In the genomic region with DNA sequence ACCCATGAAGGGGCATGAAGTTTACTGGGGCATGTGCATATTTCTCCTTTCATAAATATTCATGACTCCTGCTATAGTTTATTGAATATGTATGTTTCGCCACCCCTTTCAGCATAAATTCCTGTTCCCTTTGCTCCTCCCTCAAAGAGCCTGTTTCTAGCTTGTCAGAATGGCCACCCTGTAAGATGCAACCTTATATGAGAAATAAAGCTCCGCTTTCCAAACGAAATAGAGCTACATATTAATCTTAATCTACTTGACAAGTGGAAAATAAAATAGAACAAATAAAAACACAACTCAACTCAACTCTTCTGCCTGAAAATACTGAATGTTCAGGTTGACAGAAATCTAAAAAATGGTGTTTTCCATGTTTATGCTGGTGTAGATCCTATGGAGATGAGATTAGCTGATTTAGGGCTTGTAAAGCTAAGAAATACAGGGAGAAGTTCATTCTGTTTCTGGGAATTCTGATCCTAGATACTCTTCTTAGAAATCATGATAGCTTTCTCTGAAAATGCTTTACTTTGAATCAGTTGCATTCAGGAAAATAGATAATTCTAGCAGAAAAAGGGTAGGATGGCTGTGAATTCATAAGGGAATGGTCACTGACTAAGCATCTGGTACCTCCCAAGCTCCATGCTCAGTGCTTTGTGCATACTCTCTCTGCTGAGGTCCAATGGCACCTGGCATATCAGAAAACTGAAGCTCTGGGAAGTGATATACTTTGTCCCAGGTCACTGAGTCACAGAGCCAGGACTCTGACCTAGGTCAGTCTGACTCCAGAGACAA, we compare ENCODE assay signal across 1 cellular context.
A peak's percentile ranks its signal among the peaks of the same experiment; 100 is the strongest.
TF ChIP-seq lines count a peak whose summit lies in the region.

No MANE protein-coding gene starts in this region.

TF ChIP-seq in K562, 482 proteins besides CTCF, POLR2A, EP300 and RAD21 (continued from another document and continues in another):
- TF ChIP-seq, protein P1, sequence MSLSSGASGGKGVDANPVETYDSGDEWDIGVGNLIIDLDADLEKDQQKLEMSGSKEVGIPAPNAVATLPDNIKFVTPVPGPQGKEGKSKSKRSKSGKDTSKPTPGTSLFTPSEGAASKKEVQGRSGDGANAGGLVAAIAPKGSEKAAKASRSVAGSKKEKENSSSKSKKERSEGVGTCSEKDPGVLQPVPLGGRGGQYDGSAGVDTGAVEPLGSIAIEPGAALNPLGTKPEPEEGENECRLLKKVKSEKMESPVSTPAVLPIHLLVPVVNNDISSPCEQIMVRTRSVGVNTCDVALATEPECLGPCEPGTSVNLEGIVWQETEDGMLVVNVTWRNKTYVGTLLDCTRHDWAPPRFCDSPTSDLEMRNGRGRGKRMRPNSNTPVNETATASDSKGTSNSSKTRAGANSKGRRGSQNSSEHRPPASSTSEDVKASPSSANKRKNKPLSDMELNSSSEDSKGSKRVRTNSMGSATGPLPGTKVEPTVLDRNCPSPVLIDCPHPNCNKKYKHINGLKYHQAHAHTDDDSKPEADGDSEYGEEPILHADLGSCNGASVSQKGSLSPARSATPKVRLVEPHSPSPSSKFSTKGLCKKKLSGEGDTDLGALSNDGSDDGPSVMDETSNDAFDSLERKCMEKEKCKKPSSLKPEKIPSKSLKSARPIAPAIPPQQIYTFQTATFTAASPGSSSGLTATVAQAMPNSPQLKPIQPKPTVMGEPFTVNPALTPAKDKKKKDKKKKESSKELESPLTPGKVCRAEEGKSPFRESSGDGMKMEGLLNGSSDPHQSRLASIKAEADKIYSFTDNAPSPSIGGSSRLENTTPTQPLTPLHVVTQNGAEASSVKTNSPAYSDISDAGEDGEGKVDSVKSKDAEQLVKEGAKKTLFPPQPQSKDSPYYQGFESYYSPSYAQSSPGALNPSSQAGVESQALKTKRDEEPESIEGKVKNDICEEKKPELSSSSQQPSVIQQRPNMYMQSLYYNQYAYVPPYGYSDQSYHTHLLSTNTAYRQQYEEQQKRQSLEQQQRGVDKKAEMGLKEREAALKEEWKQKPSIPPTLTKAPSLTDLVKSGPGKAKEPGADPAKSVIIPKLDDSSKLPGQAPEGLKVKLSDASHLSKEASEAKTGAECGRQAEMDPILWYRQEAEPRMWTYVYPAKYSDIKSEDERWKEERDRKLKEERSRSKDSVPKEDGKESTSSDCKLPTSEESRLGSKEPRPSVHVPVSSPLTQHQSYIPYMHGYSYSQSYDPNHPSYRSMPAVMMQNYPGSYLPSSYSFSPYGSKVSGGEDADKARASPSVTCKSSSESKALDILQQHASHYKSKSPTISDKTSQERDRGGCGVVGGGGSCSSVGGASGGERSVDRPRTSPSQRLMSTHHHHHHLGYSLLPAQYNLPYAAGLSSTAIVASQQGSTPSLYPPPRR (CRISPR knock-in tag; IDR thresholded peaks at IDR 0.05; ENCODE audit: borderline replicate concordance), result no peak
- TF ChIP-seq DMBX1 (CRISPR knock-in tag; IDR thresholded peaks at IDR 0.05; ENCODE audit: borderline replicate concordance) (0 out of 2 replicates have a peak, but pooled peaks have one; percentile 17), CHD1 (IDR thresholded peaks at IDR 0.05; ENCODE audit: low read length) (no peak), SRSF3 (IDR thresholded peaks at IDR 0.05; ENCODE audit: insufficient read depth, low read length) (no peak), ZNF347 (CRISPR knock-in tag; IDR thresholded peaks at IDR 0.05; ENCODE audit: low read depth) (no peak), ZNF76 (CRISPR knock-in tag; IDR thresholded peaks at IDR 0.05; ENCODE audit: borderline replicate concordance) (no peak), PHF21A (IDR thresholded peaks at IDR 0.05; ENCODE audit: borderline replicate concordance, low read depth) (no peak), PHB (CRISPR knock-in tag; IDR thresholded peaks at IDR 0.05) (no peak), MTA1 (IDR thresholded peaks at IDR 0.05; ENCODE audit: borderline replicate concordance) (0 out of 2 replicates have a peak, but pooled peaks have one; percentile 7), EP400 (IDR thresholded peaks at IDR 0.05) (peak; percentile 55), SMAD4 (CRISPR knock-in tag; conservative IDR thresholded peaks at IDR 0.05) (peak; percentile 32; the same call in 1 of the 2 replicates), KAT2B (IDR thresholded peaks at IDR 0.05; ENCODE audit: low read depth, low read length) (no peak), LEF1 (IDR thresholded peaks at IDR 0.05) (peak; percentile 17), SMAD3 (CRISPR knock-in tag; conservative IDR thresholded peaks at IDR 0.05) (no peak), HOXB6 (CRISPR knock-in tag; IDR thresholded peaks at IDR 0.05; ENCODE audit: borderline replicate concordance) (no peak), SOX6 (IDR thresholded peaks at IDR 0.05) (peak; percentile 56; the same call in 1 of the 2 replicates), NCOA2 (IDR thresholded peaks at IDR 0.05; ENCODE audit: partially characterized antibody in 2 of 2) (no peak), HNRNPL (IDR thresholded peaks at IDR 0.05; ENCODE audit: low read depth, low read length) (no peak), ZNF175 (CRISPR knock-in tag; IDR thresholded peaks at IDR 0.05; ENCODE audit: low read depth) (peak; percentile 66; the same call in 1 of the 2 replicates), CTBP1 (IDR thresholded peaks at IDR 0.05; ENCODE audit: borderline replicate concordance) (peak; percentile 31), ETV6 (IDR thresholded peaks at IDR 0.05; ENCODE audit: borderline replicate concordance in 1 of 2, low read depth in 2 of 2, low read length in 1 of 2) (no peak), ETV6 (CRISPR knock-in tag; IDR thresholded peaks at IDR 0.05; ENCODE audit: borderline replicate concordance) (no peak), ZNF778 (CRISPR knock-in tag; IDR thresholded peaks at IDR 0.05) (no peak), POLR2H (tag; IDR thresholded peaks at IDR 0.05; ENCODE audit: low read depth) (peak; percentile 20; the same call in 1 of the 2 replicates), TBL1XR1 (IDR thresholded peaks at IDR 0.05; ENCODE audit: low read length in 2 of 2) (peak in 1 of 2 experiments; percentile 68; a peak in 1 of 4 replicates), NFE2 (IDR thresholded peaks at IDR 0.05; ENCODE audit: low read depth) (no peak), KLF10 (CRISPR knock-in tag; IDR thresholded peaks at IDR 0.05) (no peak), E2F3 (CRISPR knock-in tag; IDR thresholded peaks at IDR 0.05) (no peak), DACH1 (IDR thresholded peaks at IDR 0.05; ENCODE audit: partially characterized antibody) (no peak), RB1 (IDR thresholded peaks at IDR 0.05; ENCODE audit: low read depth) (no peak), TCF7L2 (IDR thresholded peaks at IDR 0.05; ENCODE audit: low read depth, low read length) (no peak), MYC (IDR thresholded peaks at IDR 0.05; ENCODE audit: low read depth, low read length) (peak; percentile 11; the same call in 1 of the 2 replicates), MYC (CRISPR knock-in tag; IDR thresholded peaks at IDR 0.05; ENCODE audit: borderline replicate concordance, low read depth) (no peak), SPI1 (IDR thresholded peaks at IDR 0.05; ENCODE audit: borderline replicate concordance, low read depth, low read length) (no peak), SUPT5H (IDR thresholded peaks at IDR 0.05) (no peak), ARID1B (IDR thresholded peaks at IDR 0.05) (peak; percentile 73), ZBED1 (IDR thresholded peaks at IDR 0.05) (no peak), TAF15 (IDR thresholded peaks at IDR 0.05; ENCODE audit: low read depth, low read length) (no peak)
- TF ChIP-seq, protein P2, sequence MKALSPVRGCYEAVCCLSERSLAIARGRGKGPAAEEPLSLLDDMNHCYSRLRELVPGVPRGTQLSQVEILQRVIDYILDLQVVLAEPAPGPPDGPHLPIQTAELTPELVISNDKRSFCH (CRISPR knock-in tag; IDR thresholded peaks at IDR 0.05), result no peak
- TF ChIP-seq, protein P2 (tag; IDR thresholded peaks at IDR 0.05), result 0 out of 2 replicates have a peak, but pooled peaks have one; percentile 10
- TF ChIP-seq, protein P3, sequence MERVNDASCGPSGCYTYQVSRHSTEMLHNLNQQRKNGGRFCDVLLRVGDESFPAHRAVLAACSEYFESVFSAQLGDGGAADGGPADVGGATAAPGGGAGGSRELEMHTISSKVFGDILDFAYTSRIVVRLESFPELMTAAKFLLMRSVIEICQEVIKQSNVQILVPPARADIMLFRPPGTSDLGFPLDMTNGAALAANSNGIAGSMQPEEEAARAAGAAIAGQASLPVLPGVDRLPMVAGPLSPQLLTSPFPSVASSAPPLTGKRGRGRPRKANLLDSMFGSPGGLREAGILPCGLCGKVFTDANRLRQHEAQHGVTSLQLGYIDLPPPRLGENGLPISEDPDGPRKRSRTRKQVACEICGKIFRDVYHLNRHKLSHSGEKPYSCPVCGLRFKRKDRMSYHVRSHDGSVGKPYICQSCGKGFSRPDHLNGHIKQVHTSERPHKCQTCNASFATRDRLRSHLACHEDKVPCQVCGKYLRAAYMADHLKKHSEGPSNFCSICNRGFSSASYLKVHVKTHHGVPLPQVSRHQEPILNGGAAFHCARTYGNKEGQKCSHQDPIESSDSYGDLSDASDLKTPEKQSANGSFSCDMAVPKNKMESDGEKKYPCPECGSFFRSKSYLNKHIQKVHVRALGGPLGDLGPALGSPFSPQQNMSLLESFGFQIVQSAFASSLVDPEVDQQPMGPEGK (CRISPR knock-in tag; IDR thresholded peaks at IDR 0.05; ENCODE audit: borderline replicate concordance), result peak; percentile 55; the same call in 1 of the 2 replicates
- TF ChIP-seq, protein P4, sequence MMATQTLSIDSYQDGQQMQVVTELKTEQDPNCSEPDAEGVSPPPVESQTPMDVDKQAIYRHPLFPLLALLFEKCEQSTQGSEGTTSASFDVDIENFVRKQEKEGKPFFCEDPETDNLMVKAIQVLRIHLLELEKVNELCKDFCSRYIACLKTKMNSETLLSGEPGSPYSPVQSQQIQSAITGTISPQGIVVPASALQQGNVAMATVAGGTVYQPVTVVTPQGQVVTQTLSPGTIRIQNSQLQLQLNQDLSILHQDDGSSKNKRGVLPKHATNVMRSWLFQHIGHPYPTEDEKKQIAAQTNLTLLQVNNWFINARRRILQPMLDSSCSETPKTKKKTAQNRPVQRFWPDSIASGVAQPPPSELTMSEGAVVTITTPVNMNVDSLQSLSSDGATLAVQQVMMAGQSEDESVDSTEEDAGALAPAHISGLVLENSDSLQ (IDR thresholded peaks at IDR 0.05), result no peak; the same call in 1 of the 2 replicates
- TF ChIP-seq, protein P5, sequence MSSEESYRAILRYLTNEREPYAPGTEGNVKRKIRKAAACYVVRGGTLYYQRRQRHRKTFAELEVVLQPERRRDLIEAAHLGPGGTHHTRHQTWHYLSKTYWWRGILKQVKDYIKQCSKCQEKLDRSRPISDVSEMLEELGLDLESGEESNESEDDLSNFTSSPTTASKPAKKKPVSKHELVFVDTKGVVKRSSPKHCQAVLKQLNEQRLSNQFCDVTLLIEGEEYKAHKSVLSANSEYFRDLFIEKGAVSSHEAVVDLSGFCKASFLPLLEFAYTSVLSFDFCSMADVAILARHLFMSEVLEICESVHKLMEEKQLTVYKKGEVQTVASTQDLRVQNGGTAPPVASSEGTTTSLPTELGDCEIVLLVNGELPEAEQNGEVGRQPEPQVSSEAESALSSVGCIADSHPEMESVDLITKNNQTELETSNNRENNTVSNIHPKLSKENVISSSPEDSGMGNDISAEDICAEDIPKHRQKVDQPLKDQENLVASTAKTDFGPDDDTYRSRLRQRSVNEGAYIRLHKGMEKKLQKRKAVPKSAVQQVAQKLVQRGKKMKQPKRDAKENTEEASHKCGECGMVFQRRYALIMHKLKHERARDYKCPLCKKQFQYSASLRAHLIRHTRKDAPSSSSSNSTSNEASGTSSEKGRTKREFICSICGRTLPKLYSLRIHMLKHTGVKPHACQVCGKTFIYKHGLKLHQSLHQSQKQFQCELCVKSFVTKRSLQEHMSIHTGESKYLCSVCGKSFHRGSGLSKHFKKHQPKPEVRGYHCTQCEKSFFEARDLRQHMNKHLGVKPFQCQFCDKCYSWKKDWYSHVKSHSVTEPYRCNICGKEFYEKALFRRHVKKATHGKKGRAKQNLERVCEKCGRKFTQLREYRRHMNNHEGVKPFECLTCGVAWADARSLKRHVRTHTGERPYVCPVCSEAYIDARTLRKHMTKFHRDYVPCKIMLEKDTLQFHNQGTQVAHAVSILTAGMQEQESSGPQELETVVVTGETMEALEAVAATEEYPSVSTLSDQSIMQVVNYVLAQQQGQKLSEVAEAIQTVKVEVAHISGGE (CRISPR knock-in tag; IDR thresholded peaks at IDR 0.05), result peak in 1 of 3 experiments; percentile 38; a peak in 1 of 6 replicates
- TF ChIP-seq, protein P6, sequence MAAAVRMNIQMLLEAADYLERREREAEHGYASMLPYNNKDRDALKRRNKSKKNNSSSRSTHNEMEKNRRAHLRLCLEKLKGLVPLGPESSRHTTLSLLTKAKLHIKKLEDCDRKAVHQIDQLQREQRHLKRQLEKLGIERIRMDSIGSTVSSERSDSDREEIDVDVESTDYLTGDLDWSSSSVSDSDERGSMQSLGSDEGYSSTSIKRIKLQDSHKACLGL (CRISPR knock-in tag; IDR thresholded peaks at IDR 0.05; ENCODE audit: borderline replicate concordance, poor library complexity, severe bottlenecking), result no peak
- TF ChIP-seq, protein P7, sequence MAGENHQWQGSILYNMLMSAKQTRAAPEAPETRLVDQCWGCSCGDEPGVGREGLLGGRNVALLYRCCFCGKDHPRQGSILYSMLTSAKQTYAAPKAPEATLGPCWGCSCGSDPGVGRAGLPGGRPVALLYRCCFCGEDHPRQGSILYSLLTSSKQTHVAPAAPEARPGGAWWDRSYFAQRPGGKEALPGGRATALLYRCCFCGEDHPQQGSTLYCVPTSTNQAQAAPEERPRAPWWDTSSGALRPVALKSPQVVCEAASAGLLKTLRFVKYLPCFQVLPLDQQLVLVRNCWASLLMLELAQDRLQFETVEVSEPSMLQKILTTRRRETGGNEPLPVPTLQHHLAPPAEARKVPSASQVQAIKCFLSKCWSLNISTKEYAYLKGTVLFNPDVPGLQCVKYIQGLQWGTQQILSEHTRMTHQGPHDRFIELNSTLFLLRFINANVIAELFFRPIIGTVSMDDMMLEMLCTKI (IDR thresholded peaks at IDR 0.05; ENCODE audit: partially characterized antibody), result no peak
- TF ChIP-seq, protein P8, sequence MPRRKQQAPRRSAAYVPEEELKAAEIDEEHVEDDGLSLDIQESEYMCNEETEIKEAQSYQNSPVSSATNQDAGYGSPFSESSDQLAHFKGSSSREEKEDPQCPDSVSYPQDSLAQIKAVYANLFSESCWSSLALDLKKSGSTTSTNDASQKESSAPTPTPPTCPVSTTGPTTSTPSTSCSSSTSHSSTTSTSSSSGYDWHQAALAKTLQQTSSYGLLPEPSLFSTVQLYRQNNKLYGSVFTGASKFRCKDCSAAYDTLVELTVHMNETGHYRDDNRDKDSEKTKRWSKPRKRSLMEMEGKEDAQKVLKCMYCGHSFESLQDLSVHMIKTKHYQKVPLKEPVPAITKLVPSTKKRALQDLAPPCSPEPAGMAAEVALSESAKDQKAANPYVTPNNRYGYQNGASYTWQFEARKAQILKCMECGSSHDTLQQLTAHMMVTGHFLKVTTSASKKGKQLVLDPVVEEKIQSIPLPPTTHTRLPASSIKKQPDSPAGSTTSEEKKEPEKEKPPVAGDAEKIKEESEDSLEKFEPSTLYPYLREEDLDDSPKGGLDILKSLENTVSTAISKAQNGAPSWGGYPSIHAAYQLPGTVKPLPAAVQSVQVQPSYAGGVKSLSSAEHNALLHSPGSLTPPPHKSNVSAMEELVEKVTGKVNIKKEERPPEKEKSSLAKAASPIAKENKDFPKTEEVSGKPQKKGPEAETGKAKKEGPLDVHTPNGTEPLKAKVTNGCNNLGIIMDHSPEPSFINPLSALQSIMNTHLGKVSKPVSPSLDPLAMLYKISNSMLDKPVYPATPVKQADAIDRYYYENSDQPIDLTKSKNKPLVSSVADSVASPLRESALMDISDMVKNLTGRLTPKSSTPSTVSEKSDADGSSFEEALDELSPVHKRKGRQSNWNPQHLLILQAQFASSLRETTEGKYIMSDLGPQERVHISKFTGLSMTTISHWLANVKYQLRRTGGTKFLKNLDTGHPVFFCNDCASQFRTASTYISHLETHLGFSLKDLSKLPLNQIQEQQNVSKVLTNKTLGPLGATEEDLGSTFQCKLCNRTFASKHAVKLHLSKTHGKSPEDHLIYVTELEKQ (CRISPR knock-in tag; IDR thresholded peaks at IDR 0.05), result no peak
